In the genomic region with DNA sequence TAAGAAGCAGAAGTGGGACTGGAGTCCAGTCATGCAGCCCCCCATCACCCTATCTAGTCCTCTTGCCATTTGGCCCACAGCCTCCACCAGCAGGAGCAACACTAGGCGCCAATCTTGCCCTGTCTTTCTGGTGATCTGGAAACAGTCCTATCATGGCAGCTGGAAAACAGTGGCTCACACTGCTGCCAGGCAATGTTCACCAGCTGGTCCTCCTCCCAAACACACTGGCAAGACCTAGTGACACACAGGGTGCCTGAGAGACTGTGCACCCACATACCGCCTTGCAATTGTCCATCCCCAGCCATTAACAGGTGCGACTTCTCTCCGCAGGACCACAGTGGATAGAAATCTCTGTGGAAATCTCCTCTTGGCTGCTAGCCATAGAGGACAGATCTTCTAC, we compare ENCODE assay signal across 2 cellular contexts.
TF ChIP-seq lines count a peak whose summit lies in the region.

No MANE protein-coding gene starts in this region.

TF ChIP-seq in IMR-90, 13 proteins besides CTCF, POLR2A, EP300 and RAD21:
- no peak for TF ChIP-seq FOS (IDR thresholded peaks at IDR 0.05; ENCODE audit: low read depth, low read length)
- TF ChIP-seq MAZ (IDR thresholded peaks at IDR 0.05; ENCODE audit: borderline replicate concordance, low read depth, low read length) = no peak
TF ChIP-seq in IMR-90: peak in this region for 0.

TF ChIP-seq in H1, 55 proteins besides CTCF, POLR2A, EP300 and RAD21:
- TF ChIP-seq SP2 (IDR thresholded peaks at IDR 0.05; ENCODE audit: low read length) = no peak
- TF ChIP-seq TCF12 (IDR thresholded peaks at IDR 0.05; ENCODE audit: low read depth, low read length) = no peak
- TF ChIP-seq, protein P1, sequence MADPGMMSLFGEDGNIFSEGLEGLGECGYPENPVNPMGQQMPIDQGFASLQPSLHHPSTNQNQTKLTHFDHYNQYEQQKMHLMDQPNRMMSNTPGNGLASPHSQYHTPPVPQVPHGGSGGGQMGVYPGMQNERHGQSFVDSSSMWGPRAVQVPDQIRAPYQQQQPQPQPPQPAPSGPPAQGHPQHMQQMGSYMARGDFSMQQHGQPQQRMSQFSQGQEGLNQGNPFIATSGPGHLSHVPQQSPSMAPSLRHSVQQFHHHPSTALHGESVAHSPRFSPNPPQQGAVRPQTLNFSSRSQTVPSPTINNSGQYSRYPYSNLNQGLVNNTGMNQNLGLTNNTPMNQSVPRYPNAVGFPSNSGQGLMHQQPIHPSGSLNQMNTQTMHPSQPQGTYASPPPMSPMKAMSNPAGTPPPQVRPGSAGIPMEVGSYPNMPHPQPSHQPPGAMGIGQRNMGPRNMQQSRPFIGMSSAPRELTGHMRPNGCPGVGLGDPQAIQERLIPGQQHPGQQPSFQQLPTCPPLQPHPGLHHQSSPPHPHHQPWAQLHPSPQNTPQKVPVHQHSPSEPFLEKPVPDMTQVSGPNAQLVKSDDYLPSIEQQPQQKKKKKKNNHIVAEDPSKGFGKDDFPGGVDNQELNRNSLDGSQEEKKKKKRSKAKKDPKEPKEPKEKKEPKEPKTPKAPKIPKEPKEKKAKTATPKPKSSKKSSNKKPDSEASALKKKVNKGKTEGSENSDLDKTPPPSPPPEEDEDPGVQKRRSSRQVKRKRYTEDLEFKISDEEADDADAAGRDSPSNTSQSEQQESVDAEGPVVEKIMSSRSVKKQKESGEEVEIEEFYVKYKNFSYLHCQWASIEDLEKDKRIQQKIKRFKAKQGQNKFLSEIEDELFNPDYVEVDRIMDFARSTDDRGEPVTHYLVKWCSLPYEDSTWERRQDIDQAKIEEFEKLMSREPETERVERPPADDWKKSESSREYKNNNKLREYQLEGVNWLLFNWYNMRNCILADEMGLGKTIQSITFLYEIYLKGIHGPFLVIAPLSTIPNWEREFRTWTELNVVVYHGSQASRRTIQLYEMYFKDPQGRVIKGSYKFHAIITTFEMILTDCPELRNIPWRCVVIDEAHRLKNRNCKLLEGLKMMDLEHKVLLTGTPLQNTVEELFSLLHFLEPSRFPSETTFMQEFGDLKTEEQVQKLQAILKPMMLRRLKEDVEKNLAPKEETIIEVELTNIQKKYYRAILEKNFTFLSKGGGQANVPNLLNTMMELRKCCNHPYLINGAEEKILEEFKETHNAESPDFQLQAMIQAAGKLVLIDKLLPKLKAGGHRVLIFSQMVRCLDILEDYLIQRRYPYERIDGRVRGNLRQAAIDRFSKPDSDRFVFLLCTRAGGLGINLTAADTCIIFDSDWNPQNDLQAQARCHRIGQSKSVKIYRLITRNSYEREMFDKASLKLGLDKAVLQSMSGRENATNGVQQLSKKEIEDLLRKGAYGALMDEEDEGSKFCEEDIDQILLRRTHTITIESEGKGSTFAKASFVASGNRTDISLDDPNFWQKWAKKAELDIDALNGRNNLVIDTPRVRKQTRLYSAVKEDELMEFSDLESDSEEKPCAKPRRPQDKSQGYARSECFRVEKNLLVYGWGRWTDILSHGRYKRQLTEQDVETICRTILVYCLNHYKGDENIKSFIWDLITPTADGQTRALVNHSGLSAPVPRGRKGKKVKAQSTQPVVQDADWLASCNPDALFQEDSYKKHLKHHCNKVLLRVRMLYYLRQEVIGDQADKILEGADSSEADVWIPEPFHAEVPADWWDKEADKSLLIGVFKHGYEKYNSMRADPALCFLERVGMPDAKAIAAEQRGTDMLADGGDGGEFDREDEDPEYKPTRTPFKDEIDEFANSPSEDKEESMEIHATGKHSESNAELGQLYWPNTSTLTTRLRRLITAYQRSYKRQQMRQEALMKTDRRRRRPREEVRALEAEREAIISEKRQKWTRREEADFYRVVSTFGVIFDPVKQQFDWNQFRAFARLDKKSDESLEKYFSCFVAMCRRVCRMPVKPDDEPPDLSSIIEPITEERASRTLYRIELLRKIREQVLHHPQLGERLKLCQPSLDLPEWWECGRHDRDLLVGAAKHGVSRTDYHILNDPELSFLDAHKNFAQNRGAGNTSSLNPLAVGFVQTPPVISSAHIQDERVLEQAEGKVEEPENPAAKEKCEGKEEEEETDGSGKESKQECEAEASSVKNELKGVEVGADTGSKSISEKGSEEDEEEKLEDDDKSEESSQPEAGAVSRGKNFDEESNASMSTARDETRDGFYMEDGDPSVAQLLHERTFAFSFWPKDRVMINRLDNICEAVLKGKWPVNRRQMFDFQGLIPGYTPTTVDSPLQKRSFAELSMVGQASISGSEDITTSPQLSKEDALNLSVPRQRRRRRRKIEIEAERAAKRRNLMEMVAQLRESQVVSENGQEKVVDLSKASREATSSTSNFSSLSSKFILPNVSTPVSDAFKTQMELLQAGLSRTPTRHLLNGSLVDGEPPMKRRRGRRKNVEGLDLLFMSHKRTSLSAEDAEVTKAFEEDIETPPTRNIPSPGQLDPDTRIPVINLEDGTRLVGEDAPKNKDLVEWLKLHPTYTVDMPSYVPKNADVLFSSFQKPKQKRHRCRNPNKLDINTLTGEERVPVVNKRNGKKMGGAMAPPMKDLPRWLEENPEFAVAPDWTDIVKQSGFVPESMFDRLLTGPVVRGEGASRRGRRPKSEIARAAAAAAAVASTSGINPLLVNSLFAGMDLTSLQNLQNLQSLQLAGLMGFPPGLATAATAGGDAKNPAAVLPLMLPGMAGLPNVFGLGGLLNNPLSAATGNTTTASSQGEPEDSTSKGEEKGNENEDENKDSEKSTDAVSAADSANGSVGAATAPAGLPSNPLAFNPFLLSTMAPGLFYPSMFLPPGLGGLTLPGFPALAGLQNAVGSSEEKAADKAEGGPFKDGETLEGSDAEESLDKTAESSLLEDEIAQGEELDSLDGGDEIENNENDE (IDR thresholded peaks at IDR 0.05; ENCODE audit: insufficient replicate concordance, low read length) = no peak
- no peak for TF ChIP-seq RFX5 (IDR thresholded peaks at IDR 0.05; ENCODE audit: borderline replicate concordance, low read depth, low read length)
- TF ChIP-seq SIX5 (IDR thresholded peaks at IDR 0.05; ENCODE audit: low read depth, low read length) = no peak
- no peak for TF ChIP-seq RBBP5 (IDR thresholded peaks at IDR 0.05; ENCODE audit: borderline replicate concordance, low read depth, low read length)
- no peak for TF ChIP-seq SRF (IDR thresholded peaks at IDR 0.05; ENCODE audit: low read depth, low read length)
- no peak for TF ChIP-seq GTF2F1 (IDR thresholded peaks at IDR 0.05; ENCODE audit: borderline replicate concordance, low read depth, low read length)
- no peak for TF ChIP-seq JUN (IDR thresholded peaks at IDR 0.05; ENCODE audit: low read depth, low read length)
- no peak for TF ChIP-seq FOSL1 (IDR thresholded peaks at IDR 0.05; ENCODE audit: insufficient read depth, low read depth, low read length)
- TF ChIP-seq TBP (IDR thresholded peaks at IDR 0.05; ENCODE audit: low read depth, low read length) = no peak
- TF ChIP-seq, protein P2, sequence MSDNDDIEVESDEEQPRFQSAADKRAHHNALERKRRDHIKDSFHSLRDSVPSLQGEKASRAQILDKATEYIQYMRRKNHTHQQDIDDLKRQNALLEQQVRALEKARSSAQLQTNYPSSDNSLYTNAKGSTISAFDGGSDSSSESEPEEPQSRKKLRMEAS (IDR thresholded peaks at IDR 0.05) = no peak
- TF ChIP-seq ZNF274 (IDR thresholded peaks at IDR 0.05; ENCODE audit: borderline replicate concordance, extremely low read depth, low read length) = no peak
- TF ChIP-seq CEBPB (IDR thresholded peaks at IDR 0.05; ENCODE audit: low read depth, low read length) = no peak
- TF ChIP-seq KDM5A (IDR thresholded peaks at IDR 0.05; ENCODE audit: low read length) = no peak
- TF ChIP-seq KDM4A (IDR thresholded peaks at IDR 0.05; ENCODE audit: low read depth, low read length, severe bottlenecking) = no peak
- no peak for TF ChIP-seq SAP30 (IDR thresholded peaks at IDR 0.05; ENCODE audit: insufficient read depth, insufficient replicate concordance, low read length)
- no peak for TF ChIP-seq CBX5 (IDR thresholded peaks at IDR 0.05; ENCODE audit: low read depth, low read length)
- TF ChIP-seq KDM1A (IDR thresholded peaks at IDR 0.05; ENCODE audit: borderline replicate concordance, low read length) = no peak
